1 cellular context compared by ENCODE assay signal in the genomic region with DNA sequence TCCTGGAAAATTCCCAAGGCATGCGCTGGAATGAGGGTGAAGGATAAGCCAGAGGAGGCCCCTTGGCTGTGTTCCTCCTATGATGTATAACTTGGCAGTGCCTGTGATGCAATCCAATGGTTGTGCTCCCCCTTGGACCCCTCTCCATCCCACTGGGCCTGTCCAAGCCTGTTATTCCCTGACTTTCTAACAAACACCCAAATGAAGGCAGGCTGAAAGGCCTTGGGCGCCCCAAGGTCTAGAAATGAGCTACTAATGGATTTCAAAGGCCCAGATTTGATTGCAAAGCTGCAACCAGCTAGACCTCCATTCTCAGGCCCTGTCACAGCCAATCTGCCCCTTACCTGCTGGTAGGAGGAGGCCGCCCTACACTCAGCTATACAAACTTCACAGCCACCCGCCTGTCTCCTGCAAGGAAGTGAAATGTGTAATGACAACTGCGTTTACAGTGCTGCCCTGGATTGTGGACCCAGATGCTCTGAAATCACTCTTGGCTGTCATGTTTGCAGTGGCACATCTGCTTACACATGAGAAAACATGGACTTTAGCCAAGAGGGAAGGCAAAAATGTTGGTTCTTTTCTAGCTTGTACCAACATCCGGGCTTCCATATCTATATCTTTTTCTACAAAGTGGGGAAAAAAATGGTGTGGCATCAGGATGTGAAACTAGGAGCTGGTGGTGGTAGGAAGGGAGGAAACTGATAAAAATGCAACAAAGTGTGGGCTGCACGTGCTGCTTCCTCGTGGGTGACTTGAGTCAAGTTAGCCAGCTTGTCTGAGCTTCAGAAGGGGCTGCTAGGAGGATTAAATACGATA.
TF ChIP-seq lines count a peak whose summit lies in the region.

No MANE protein-coding gene starts in this region.

TF ChIP-seq in HepG2, 621 proteins besides CTCF, POLR2A, EP300 and RAD21 (continued from another document and continues in another):
- TF ChIP-seq, protein P1, sequence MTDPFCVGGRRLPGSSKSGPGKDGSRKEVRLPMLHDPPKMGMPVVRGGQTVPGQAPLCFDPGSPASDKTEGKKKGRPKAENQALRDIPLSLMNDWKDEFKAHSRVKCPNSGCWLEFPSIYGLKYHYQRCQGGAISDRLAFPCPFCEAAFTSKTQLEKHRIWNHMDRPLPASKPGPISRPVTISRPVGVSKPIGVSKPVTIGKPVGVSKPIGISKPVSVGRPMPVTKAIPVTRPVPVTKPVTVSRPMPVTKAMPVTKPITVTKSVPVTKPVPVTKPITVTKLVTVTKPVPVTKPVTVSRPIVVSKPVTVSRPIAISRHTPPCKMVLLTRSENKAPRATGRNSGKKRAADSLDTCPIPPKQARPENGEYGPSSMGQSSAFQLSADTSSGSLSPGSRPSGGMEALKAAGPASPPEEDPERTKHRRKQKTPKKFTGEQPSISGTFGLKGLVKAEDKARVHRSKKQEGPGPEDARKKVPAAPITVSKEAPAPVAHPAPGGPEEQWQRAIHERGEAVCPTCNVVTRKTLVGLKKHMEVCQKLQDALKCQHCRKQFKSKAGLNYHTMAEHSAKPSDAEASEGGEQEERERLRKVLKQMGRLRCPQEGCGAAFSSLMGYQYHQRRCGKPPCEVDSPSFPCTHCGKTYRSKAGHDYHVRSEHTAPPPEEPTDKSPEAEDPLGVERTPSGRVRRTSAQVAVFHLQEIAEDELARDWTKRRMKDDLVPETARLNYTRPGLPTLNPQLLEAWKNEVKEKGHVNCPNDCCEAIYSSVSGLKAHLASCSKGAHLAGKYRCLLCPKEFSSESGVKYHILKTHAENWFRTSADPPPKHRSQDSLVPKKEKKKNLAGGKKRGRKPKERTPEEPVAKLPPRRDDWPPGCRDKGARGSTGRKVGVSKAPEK (CRISPR knock-in tag; IDR thresholded peaks at IDR 0.05; ENCODE audit: borderline replicate concordance), result peak; percentile 92; the same call in 1 of the 2 replicates
- TF ChIP-seq REXO4 (CRISPR knock-in tag; IDR thresholded peaks at IDR 0.05; ENCODE audit: borderline replicate concordance) (no peak), HNRNPLL (IDR thresholded peaks at IDR 0.05; ENCODE audit: low read depth, low read length, poor library complexity, severe bottlenecking) (no peak), MIER3 (CRISPR knock-in tag; IDR thresholded peaks at IDR 0.05; ENCODE audit: borderline replicate concordance) (peak; percentile 94), GTF2F1 (IDR thresholded peaks at IDR 0.05; ENCODE audit: low read length) (no peak), ZNF878 (CRISPR knock-in tag; IDR thresholded peaks at IDR 0.05) (0 out of 2 replicates have a peak, but pooled peaks have one; percentile 54), ZNF644 (CRISPR knock-in tag; IDR thresholded peaks at IDR 0.05; ENCODE audit: low read depth) (peak; percentile 88), DNMT1 (CRISPR knock-in tag; IDR thresholded peaks at IDR 0.05) (no peak), CBFB (CRISPR knock-in tag; IDR thresholded peaks at IDR 0.05) (no peak), FOXA3 (CRISPR knock-in tag; IDR thresholded peaks at IDR 0.05) (peak; percentile 95), MATR3 (CRISPR knock-in tag; IDR thresholded peaks at IDR 0.05) (no peak), ZNF614 (CRISPR knock-in tag; IDR thresholded peaks at IDR 0.05; ENCODE audit: borderline replicate concordance) (peak; percentile 86), MAFK (conservative IDR thresholded peaks at IDR 0.05 in 1 of 2, IDR thresholded peaks at IDR 0.05 in 1 of 2; ENCODE audit: low read length in 2 of 2) (peak; percentile 58 to 65), NFKB2 (CRISPR knock-in tag; IDR thresholded peaks at IDR 0.05; ENCODE audit: borderline replicate concordance) (no peak), NR2F2 (IDR thresholded peaks at IDR 0.05; ENCODE audit: borderline replicate concordance, low read depth) (0 out of 2 replicates have a peak, but pooled peaks have one; percentile 30), ZBTB38 (CRISPR knock-in tag; IDR thresholded peaks at IDR 0.05) (peak; percentile 34; the same call in 1 of the 2 replicates), HOXA5 (CRISPR knock-in tag; IDR thresholded peaks at IDR 0.05) (no peak), KLF9 (CRISPR knock-in tag; IDR thresholded peaks at IDR 0.05; ENCODE audit: low read depth) (no peak), ZNF672 (CRISPR knock-in tag; IDR thresholded peaks at IDR 0.05) (no peak), ZFP62 (CRISPR knock-in tag; IDR thresholded peaks at IDR 0.05) (no peak), SPEN (CRISPR knock-in tag; IDR thresholded peaks at IDR 0.05; ENCODE audit: low read depth) (peak; percentile 74; the same call in 1 of the 2 replicates), RBM22 (optimal IDR thresholded peaks at IDR 0.05; ENCODE audit: low read length) (no peak), IRF2 (CRISPR knock-in tag; IDR thresholded peaks at IDR 0.05) (peak; percentile 92), PHF8 (CRISPR knock-in tag; IDR thresholded peaks at IDR 0.05) (peak; percentile 31; the same call in 1 of the 2 replicates), CBX2 (IDR thresholded peaks at IDR 0.05; ENCODE audit: low read depth, low read length) (no peak), CBX2 (CRISPR knock-in tag; IDR thresholded peaks at IDR 0.05; ENCODE audit: low read depth) (no peak)
- TF ChIP-seq, protein P2, sequence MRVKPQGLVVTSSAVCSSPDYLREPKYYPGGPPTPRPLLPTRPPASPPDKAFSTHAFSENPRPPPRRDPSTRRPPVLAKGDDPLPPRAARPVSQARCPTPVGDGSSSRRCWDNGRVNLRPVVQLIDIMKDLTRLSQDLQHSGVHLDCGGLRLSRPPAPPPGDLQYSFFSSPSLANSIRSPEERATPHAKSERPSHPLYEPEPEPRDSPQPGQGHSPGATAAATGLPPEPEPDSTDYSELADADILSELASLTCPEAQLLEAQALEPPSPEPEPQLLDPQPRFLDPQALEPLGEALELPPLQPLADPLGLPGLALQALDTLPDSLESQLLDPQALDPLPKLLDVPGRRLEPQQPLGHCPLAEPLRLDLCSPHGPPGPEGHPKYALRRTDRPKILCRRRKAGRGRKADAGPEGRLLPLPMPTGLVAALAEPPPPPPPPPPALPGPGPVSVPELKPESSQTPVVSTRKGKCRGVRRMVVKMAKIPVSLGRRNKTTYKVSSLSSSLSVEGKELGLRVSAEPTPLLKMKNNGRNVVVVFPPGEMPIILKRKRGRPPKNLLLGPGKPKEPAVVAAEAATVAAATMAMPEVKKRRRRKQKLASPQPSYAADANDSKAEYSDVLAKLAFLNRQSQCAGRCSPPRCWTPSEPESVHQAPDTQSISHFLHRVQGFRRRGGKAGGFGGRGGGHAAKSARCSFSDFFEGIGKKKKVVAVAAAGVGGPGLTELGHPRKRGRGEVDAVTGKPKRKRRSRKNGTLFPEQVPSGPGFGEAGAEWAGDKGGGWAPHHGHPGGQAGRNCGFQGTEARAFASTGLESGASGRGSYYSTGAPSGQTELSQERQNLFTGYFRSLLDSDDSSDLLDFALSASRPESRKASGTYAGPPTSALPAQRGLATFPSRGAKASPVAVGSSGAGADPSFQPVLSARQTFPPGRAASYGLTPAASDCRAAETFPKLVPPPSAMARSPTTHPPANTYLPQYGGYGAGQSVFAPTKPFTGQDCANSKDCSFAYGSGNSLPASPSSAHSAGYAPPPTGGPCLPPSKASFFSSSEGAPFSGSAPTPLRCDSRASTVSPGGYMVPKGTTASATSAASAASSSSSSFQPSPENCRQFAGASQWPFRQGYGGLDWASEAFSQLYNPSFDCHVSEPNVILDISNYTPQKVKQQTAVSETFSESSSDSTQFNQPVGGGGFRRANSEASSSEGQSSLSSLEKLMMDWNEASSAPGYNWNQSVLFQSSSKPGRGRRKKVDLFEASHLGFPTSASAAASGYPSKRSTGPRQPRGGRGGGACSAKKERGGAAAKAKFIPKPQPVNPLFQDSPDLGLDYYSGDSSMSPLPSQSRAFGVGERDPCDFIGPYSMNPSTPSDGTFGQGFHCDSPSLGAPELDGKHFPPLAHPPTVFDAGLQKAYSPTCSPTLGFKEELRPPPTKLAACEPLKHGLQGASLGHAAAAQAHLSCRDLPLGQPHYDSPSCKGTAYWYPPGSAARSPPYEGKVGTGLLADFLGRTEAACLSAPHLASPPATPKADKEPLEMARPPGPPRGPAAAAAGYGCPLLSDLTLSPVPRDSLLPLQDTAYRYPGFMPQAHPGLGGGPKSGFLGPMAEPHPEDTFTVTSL (CRISPR knock-in tag; IDR thresholded peaks at IDR 0.05; ENCODE audit: borderline replicate concordance), result peak; percentile 91
- TF ChIP-seq, protein P3, sequence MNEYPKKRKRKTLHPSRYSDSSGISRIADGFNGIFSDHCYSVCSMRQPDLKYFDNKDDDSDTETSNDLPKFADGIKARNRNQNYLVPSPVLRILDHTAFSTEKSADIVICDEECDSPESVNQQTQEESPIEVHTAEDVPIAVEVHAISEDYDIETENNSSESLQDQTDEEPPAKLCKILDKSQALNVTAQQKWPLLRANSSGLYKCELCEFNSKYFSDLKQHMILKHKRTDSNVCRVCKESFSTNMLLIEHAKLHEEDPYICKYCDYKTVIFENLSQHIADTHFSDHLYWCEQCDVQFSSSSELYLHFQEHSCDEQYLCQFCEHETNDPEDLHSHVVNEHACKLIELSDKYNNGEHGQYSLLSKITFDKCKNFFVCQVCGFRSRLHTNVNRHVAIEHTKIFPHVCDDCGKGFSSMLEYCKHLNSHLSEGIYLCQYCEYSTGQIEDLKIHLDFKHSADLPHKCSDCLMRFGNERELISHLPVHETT (CRISPR knock-in tag; conservative IDR thresholded peaks at IDR 0.05), result 0 out of 2 replicates have a peak, but pooled peaks have one; percentile 42
- TF ChIP-seq, protein P4, sequence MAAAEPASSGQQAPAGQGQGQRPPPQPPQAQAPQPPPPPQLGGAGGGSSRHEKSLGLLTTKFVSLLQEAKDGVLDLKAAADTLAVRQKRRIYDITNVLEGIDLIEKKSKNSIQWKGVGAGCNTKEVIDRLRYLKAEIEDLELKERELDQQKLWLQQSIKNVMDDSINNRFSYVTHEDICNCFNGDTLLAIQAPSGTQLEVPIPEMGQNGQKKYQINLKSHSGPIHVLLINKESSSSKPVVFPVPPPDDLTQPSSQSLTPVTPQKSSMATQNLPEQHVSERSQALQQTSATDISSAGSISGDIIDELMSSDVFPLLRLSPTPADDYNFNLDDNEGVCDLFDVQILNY (CRISPR knock-in tag; conservative IDR thresholded peaks at IDR 0.05), result no peak
- TF ChIP-seq, protein P5, sequence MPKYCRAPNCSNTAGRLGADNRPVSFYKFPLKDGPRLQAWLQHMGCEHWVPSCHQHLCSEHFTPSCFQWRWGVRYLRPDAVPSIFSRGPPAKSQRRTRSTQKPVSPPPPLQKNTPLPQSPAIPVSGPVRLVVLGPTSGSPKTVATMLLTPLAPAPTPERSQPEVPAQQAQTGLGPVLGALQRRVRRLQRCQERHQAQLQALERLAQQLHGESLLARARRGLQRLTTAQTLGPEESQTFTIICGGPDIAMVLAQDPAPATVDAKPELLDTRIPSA (CRISPR knock-in tag; IDR thresholded peaks at IDR 0.05; ENCODE audit: borderline replicate concordance), result no peak
- TF ChIP-seq, protein P6, sequence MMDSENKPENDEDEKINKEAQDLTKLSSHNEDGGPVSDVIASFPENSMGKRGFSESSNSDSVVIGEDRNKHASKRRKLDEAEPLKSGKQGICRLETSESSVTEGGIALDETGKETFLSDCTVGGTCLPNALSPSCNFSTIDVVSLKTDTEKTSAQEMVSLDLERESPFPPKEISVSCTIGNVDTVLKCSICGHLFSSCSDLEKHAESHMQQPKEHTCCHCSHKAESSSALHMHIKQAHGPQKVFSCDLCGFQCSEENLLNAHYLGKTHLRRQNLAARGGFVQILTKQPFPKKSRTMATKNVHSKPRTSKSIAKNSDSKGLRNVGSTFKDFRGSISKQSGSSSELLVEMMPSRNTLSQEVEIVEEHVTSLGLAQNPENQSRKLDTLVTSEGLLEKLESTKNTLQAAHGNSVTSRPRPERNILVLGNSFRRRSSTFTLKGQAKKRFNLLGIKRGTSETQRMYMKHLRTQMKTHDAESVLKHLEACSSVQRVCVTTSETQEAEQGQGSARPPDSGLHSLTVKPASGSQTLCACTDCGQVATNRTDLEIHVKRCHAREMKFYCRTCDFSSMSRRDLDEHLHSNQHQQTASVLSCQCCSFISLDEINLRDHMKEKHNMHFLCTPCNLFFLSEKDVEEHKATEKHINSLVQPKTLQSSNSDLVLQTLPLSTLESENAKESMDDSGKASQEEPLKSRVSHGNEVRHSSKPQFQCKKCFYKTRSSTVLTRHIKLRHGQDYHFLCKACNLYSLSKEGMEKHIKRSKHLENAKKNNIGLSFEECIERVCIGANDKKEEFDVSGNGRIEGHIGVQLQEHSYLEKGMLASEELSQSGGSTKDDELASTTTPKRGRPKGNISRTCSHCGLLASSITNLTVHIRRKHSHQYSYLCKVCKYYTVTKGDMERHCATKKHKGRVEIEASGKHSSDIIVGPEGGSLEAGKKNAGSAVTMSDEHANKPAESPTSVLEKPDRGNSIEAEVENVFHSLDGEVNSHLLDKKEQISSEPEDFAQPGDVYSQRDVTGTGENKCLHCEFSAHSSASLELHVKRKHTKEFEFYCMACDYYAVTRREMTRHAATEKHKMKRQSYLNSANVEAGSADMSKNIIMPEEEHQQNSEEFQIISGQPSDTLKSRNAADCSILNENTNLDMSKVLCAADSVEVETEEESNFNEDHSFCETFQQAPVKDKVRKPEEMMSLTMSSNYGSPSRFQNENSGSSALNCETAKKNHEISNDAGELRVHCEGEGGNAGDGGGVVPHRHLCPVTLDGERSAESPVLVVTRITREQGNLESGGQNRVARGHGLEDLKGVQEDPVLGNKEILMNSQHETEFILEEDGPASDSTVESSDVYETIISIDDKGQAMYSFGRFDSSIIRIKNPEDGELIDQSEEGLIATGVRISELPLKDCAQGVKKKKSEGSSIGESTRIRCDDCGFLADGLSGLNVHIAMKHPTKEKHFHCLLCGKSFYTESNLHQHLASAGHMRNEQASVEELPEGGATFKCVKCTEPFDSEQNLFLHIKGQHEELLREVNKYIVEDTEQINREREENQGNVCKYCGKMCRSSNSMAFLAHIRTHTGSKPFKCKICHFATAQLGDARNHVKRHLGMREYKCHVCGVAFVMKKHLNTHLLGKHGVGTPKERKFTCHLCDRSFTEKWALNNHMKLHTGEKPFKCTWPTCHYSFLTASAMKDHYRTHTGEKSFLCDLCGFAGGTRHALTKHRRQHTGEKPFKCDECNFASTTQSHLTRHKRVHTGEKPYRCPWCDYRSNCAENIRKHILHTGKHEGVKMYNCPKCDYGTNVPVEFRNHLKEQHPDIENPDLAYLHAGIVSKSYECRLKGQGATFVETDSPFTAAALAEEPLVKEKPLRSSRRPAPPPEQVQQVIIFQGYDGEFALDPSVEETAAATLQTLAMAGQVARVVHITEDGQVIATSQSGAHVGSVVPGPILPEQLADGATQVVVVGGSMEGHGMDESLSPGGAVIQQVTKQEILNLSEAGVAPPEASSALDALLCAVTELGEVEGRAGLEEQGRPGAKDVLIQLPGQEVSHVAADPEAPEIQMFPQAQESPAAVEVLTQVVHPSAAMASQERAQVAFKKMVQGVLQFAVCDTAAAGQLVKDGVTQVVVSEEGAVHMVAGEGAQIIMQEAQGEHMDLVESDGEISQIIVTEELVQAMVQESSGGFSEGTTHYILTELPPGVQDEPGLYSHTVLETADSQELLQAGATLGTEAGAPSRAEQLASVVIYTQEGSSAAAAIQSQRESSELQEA (CRISPR knock-in tag; IDR thresholded peaks at IDR 0.05; ENCODE audit: not compliant biosample characterization), result no peak
